In the genomic region with DNA sequence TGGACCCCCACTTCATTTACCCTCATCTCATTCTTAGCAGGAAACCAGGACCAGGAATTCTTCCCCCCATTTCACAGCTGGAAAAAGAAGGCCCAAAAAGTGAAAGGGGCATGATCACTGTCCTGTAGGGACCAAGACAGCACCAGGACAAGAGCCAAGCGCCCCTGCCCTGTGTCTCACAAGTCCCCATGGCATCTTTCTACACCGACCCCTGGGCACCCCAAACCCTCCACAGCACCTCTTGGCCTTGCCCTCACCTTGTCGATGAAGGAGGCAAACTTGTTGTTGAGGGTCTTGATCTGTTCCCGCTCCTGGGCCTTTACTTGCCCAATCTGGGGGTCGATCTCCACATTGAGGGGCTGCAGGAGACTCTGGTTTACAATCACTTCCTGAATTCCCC, we compare ENCODE assay signal across 8 cellular contexts. TPM values are rescaled to one million over a fixed set of nuclear protein-coding genes. Genes with fewer than 3 reads are reported as not detected.
"Had no signal": no experiment of that assay in that cellular context is flagged by ENCODE, and none has a peak within 500 bp of the region (broad histone marks: within the 10 kb centered on the region; RNA-seq: fewer than 3 reads in every experiment).

No MANE protein-coding gene starts in this region.

- DNase-seq: IMR-90, KBM-7, KG1 had no signal

- H3K4me3 ChIP-seq: K562 had no signal

- H3K27ac ChIP-seq: HL-60 had no signal

- ATAC-seq: HepG2, K562 had no signal

RNA-seq across cellular contexts. Expression of a gene that starts 0.7 kb away (rescaled TPM):
- total RNA-seq: HepG2, HT-29, HT1080, IMR-90, K562 had no signal

RNA-seq across cellular contexts. Expression of a gene that starts 19.5 kb away (rescaled TPM):
- total RNA-seq: HepG2, HT-29, IMR-90, K562 had no signal

RNA-seq across cellular contexts. Expression of a gene that starts 37.5 kb away (rescaled TPM):
- total RNA-seq: HepG2, HT-29, HT1080, K562 had no signal

RNA-seq across cellular contexts. Expression of a gene that starts 57.7 kb away (rescaled TPM):
- total RNA-seq: HepG2, HT-29 had no signal
